Comparison of ENCODE assay signal across 13 cellular contexts in genomic region chr7:45160374-45160773, GRCh38. TPM values are rescaled to one million over a fixed set of nuclear protein-coding genes. Genes with fewer than 3 reads are reported as not detected.
DNase-seq lines count a peak whose midpoint lies in the region; ATAC-seq and TF ChIP-seq lines count a peak whose summit lies in the region.
"Had no signal": no experiment of that assay in that cellular context is flagged by ENCODE, and none has a peak within 500 bp of the region (broad histone marks: within the 10 kb centered on the region; RNA-seq: fewer than 3 reads in every experiment).

No MANE protein-coding gene starts in this region.

- WGBS in right lobe of liver (ENCODE audit: insufficient coverage, low coverage, low lambda C conversion rate, missing lambda C conversion rate), result 58% methylated on average over 3 of the region's 9 CpGs

- H3K9me3 Mint-ChIP-seq in activated CD8-positive, alpha-beta memory T cell treated with anti-CD3 and anti-CD28 coated beads, Interleukin-2, amount 10 ng/mL, durations not matched to agents 7 days and 5 days (ENCODE audit: low read depth), result peaks cover 2% of the 10 kb centered on the region

- no peak overlapping the region for H3K27ac ChIP-seq in right lobe of liver
- H3K27ac ChIP-seq: body of pancreas had no signal

- peak; percentile 63 for ATAC-seq in HG03442 (IDR thresholded peaks at IDR 0.05; ENCODE audit: unreplicated experiment)
- ATAC-seq in right lobe of liver, result peak; percentile 26 to 47 (median 40)
- ATAC-seq in activated CD8-positive, alpha-beta memory T cell treated with anti-CD3 and anti-CD28 coated beads, Interleukin-2, amount 10 ng/mL, durations not matched to agents 7 days and 5 days, result no peak
- ATAC-seq: body of pancreas had no signal

- no peak overlapping the region for H3K4me3 Mint-ChIP-seq in activated CD8-positive, alpha-beta memory T cell treated with anti-CD3 and anti-CD28 coated beads, Interleukin-2, amount 10 ng/mL, durations not matched to agents 7 days and 5 days

- no peaks in the 10 kb centered on the region for H3K36me3 ChIP-seq in right lobe of liver

- no peaks in the 10 kb centered on the region for H3K9me3 ChIP-seq in right lobe of liver

- peaks cover 36% of the 10 kb centered on the region for H3K27me3 Mint-ChIP-seq in activated CD8-positive, alpha-beta memory T cell treated with anti-CD3 and anti-CD28 coated beads, Interleukin-2, amount 10 ng/mL, durations not matched to agents 7 days and 5 days

- TF ChIP-seq POLR2A in right lobe of liver (IDR thresholded peaks at IDR 0.05), result no peak

- no peaks in the 10 kb centered on the region for H3K4me1 ChIP-seq in right lobe of liver
- H3K4me1 ChIP-seq: body of pancreas had no signal

- CTCF ChIA-PET in activated CD8-positive, alpha-beta memory T cell treated with anti-CD3 and anti-CD28 coated beads, Interleukin-2, amount 10 ng/mL, durations not matched to agents 7 days and 5 days (lab: Charles Lee), result interaction anchor here (3.7 kb wide), 1 partner anchor 100 kb away, joined by 14 read pairs; no protein-coding TSS in a partner anchor

- TF ChIP-seq CTCF in right lobe of liver (IDR thresholded peaks at IDR 0.05), result no peak

- no peaks in the 10 kb centered on the region for H3K27me3 ChIP-seq in right lobe of liver
- H3K27me3 ChIP-seq: body of pancreas had no signal

- H3K4me1 Mint-ChIP-seq in activated CD8-positive, alpha-beta memory T cell treated with anti-CD3 and anti-CD28 coated beads, Interleukin-2, amount 10 ng/mL, durations not matched to agents 7 days and 5 days, result peaks cover 6% of the 10 kb centered on the region

- intact Hi-C loops in right lobe of liver (cut with DNase I), result no loop called here

- no peaks in the 10 kb centered on the region for H3K36me3 Mint-ChIP-seq in activated CD8-positive, alpha-beta memory T cell treated with anti-CD3 and anti-CD28 coated beads, Interleukin-2, amount 10 ng/mL, durations not matched to agents 7 days and 5 days
- H3K36me3 Mint-ChIP-seq: CD4-positive, alpha-beta memory T cell had no signal

- DNase-seq in D341Med (ENCODE audit: low spot score) (peak; percentile 26), GM19238 (ENCODE audit: insufficient read length, low spot score) (peak; percentile 39), right lobe of liver (no peak), Kasumi-1 (lab: John Stamatoyannopoulos, UW) (no peak), NCI-H446 (lab: John Stamatoyannopoulos, UW) (no peak), NCI-H187 (lab: John Stamatoyannopoulos, UW) (no peak)
- DNase-seq in activated CD8-positive, alpha-beta memory T cell treated with anti-CD3 and anti-CD28 coated beads, Interleukin-2, amount 10 ng/mL, durations not matched to agents 7 days and 5 days, result no peak
- DNase-seq: activated T-cell treated with anti-CD3 and anti-CD28 coated beads, Interleukin-2, amount 50 U/mL, for 1 hour; body of pancreas; CD4-positive, alpha-beta memory T cell; NCI-H1417 treated with DMSO at 0.1 percent for 48 hours had no signal

- H3K4me3 ChIP-seq in right lobe of liver, result no peak overlapping the region
- H3K4me3 ChIP-seq: body of pancreas had no signal

- H3K27ac Mint-ChIP-seq in activated CD8-positive, alpha-beta memory T cell treated with anti-CD3 and anti-CD28 coated beads, Interleukin-2, amount 10 ng/mL, durations not matched to agents 7 days and 5 days, result no peak overlapping the region

RNA-seq across cellular contexts. Expression of gene RAMP3, which starts 2.8 kb away (rescaled TPM):
- total RNA-seq in right lobe of liver, result 10 to 100 TPM in 4 of 6 experiments, 1 to 10 TPM in 2; 3.6 to 25.9 (median 23.4) TPM
- not detected for total RNA-seq in activated CD8-positive, alpha-beta memory T cell treated with anti-CD3 and anti-CD28 coated beads, Interleukin-2, amount 10 ng/mL, durations not matched to agents 7 days and 5 days
- total RNA-seq: CD4-positive, alpha-beta memory T cell; OCI-LY7 had no signal

RNA-seq across cellular contexts. Expression of gene TBRG4, which starts 48.9 kb away (rescaled TPM):
- total RNA-seq in right lobe of liver, result 10 to 100 TPM; 33.0 to 57.1 (median 41.7) TPM
- 100 to 1,000 TPM; 121 to 152 TPM for total RNA-seq in activated CD8-positive, alpha-beta memory T cell treated with anti-CD3 and anti-CD28 coated beads, Interleukin-2, amount 10 ng/mL, durations not matched to agents 7 days and 5 days

Comparison
In these comparisons a context has a peak if more than half of its experiments do, and no peak if none do; other contexts are left out.
1. DNase-seq: peak in D341Med (single experiment) and GM19238 (single experiment); none in right lobe of liver (0 of 3), Kasumi-1 (0 of 2), NCI-H446 (0 of 2), NCI-H187 (0 of 2) and activated CD8-positive, alpha-beta memory T cell treated with anti-CD3 and anti-CD28 coated beads, Interleukin-2, amount 10 ng/mL, durations not matched to agents 7 days and 5 days (single experiment).